Comparison of ENCODE assay signal across 8 cellular contexts in genomic region chr9:72856985-72857631, GRCh38.
DNase-seq lines count a peak whose midpoint lies in the region; ATAC-seq and TF ChIP-seq lines count a peak whose summit lies in the region.

No MANE protein-coding gene starts in this region.

- no peak overlapping the region for H2AFZ ChIP-seq in SU-DHL-6 (ENCODE audit: low read depth, low read length, severe bottlenecking)

- DNase-seq in NCI-H524 (lab: John Stamatoyannopoulos, UW) (peak; percentile 5 to 48), NCI-H524 treated with DMSO at 0.1 percent for 48 hours (lab: John Stamatoyannopoulos, UW) (no peak), foreskin keratinocyte (peak; percentile 14 to 44), pons (ENCODE audit: low spot score) (peak; percentile 71)
- no peak for DNase-seq in effector memory CD4-positive, alpha-beta T cell
- no peak for DNase-seq in activated CD4-positive, alpha-beta memory T cell treated with anti-CD3 and anti-CD28 coated beads for 36 hours

- H3K36me3 ChIP-seq in SU-DHL-6 (ENCODE audit: low read length), result no peaks in the 10 kb centered on the region
- no peaks in the 10 kb centered on the region for H3K36me3 ChIP-seq in effector memory CD4-positive, alpha-beta T cell (ENCODE audit: control insufficient read depth, insufficient read depth, low read length)

- no peaks in the 10 kb centered on the region for H3K79me2 ChIP-seq in SU-DHL-6 (ENCODE audit: insufficient read depth, low read length)

- POLR2A ChIA-PET in activated CD4-positive, alpha-beta memory T cell treated with anti-CD3 and anti-CD28 coated beads for 36 hours (lab: Charles Lee), result no interaction called here

- peak; percentile 63 for ATAC-seq in HG03469 (IDR thresholded peaks at IDR 0.05; ENCODE audit: unreplicated experiment)
- ATAC-seq in foreskin keratinocyte, result peak; percentile 73

- no peaks in the 10 kb centered on the region for H3K9me3 ChIP-seq in SU-DHL-6 (ENCODE audit: insufficient read depth, low read length)
- no peaks in the 10 kb centered on the region for H3K9me3 ChIP-seq in effector memory CD4-positive, alpha-beta T cell (ENCODE audit: control insufficient read depth, low read length)

- H3K36me3 Mint-ChIP-seq in activated CD4-positive, alpha-beta memory T cell treated with anti-CD3 and anti-CD28 coated beads for 36 hours, result no peaks in the 10 kb centered on the region

- H3K27ac ChIP-seq in SU-DHL-6 (ENCODE audit: low read depth, low read length) (no peak overlapping the region), foreskin keratinocyte (no peak overlapping the region)
- no peak overlapping the region for H3K27ac ChIP-seq in effector memory CD4-positive, alpha-beta T cell (ENCODE audit: insufficient read depth, low read length, poor library complexity, severe bottlenecking)

- intact Hi-C loops in activated CD4-positive, alpha-beta memory T cell treated with anti-CD3 and anti-CD28 coated beads for 36 hours (cut with micrococcal nuclease), result loop anchor here (2.0 to 5.0 kb wide), 3 partner anchors 165 to 325 kb away; no protein-coding TSS in a partner anchor

- no peaks in the 10 kb centered on the region for H3K27me3 Mint-ChIP-seq in activated CD4-positive, alpha-beta memory T cell treated with anti-CD3 and anti-CD28 coated beads for 36 hours

- H3K27ac Mint-ChIP-seq in activated CD4-positive, alpha-beta memory T cell treated with anti-CD3 and anti-CD28 coated beads for 36 hours, result no peak overlapping the region

- H3K9me2 ChIP-seq in SU-DHL-6 (replicated peaks; ENCODE audit: insufficient read depth, low read length), result no peaks in the 10 kb centered on the region

- TF ChIP-seq CTCF in SU-DHL-6 (IDR thresholded peaks at IDR 0.05; ENCODE audit: insufficient read depth, low read length, poor library complexity, severe bottlenecking), result peak; percentile 41
- peak; percentile 76 for TF ChIP-seq CTCF in foreskin keratinocyte (conservative IDR thresholded peaks at IDR 0.05)

- CTCF ChIA-PET in activated CD4-positive, alpha-beta memory T cell treated with anti-CD3 and anti-CD28 coated beads for 36 hours (lab: Charles Lee), result interaction anchor here (0.7 to 2.6 kb wide), 14 partner anchors 9 to 323 kb away, joined by 3 to 22 read pairs (median 3); no protein-coding TSS in a partner anchor

- no peaks in the 10 kb centered on the region for H3K9me3 Mint-ChIP-seq in activated CD4-positive, alpha-beta memory T cell treated with anti-CD3 and anti-CD28 coated beads for 36 hours

- H3K9ac ChIP-seq in SU-DHL-6 (ENCODE audit: low read length), result no peak overlapping the region

- no peaks in the 10 kb centered on the region for H3K27me3 ChIP-seq in SU-DHL-6 (ENCODE audit: low read length)
- H3K27me3 ChIP-seq in foreskin keratinocyte, result no peaks in the 10 kb centered on the region
- no peaks in the 10 kb centered on the region for H3K27me3 ChIP-seq in effector memory CD4-positive, alpha-beta T cell (replicated peaks; ENCODE audit: control insufficient read depth, insufficient read depth, low read length, poor library complexity, severe bottlenecking)

- H3F3A ChIP-seq in SU-DHL-6 (ENCODE audit: insufficient read depth), result no peaks in the 10 kb centered on the region

- no peak overlapping the region for H3K4me2 ChIP-seq in SU-DHL-6 (ENCODE audit: low read depth, low read length, poor library complexity, severe bottlenecking)

- H3K4me3 ChIP-seq in SU-DHL-6 (ENCODE audit: insufficient read depth, low read length, poor library complexity, severe bottlenecking), result no peak overlapping the region
- no peak overlapping the region for H3K4me3 ChIP-seq in effector memory CD4-positive, alpha-beta T cell (ENCODE audit: insufficient read depth, low read depth, low read length, poor library complexity, severe bottlenecking)

- no peaks in the 10 kb centered on the region for H3K4me1 ChIP-seq in foreskin keratinocyte
- no peaks in the 10 kb centered on the region for H3K4me1 ChIP-seq in effector memory CD4-positive, alpha-beta T cell (ENCODE audit: control insufficient read depth, insufficient read depth, low read length, poor library complexity, severe bottlenecking)

- no peak overlapping the region for H3K4me3 Mint-ChIP-seq in activated CD4-positive, alpha-beta memory T cell treated with anti-CD3 and anti-CD28 coated beads for 36 hours

- no peaks in the 10 kb centered on the region for H3K4me1 Mint-ChIP-seq in activated CD4-positive, alpha-beta memory T cell treated with anti-CD3 and anti-CD28 coated beads for 36 hours (ENCODE audit: low read depth)

- H4K20me1 ChIP-seq in SU-DHL-6 (ENCODE audit: low read depth, low read length), result no peaks in the 10 kb centered on the region

Comparison
In these comparisons a context has a peak if more than half of its experiments do, and no peak if none do; other contexts are left out.
1. DNase-seq: peak in NCI-H524 (2 of 2), foreskin keratinocyte (2 of 2) and pons (single experiment); none in NCI-H524 treated with DMSO at 0.1 percent for 48 hours (single experiment), effector memory CD4-positive, alpha-beta T cell (0 of 3) and activated CD4-positive, alpha-beta memory T cell treated with anti-CD3 and anti-CD28 coated beads for 36 hours (single experiment).